In the genomic region with DNA sequence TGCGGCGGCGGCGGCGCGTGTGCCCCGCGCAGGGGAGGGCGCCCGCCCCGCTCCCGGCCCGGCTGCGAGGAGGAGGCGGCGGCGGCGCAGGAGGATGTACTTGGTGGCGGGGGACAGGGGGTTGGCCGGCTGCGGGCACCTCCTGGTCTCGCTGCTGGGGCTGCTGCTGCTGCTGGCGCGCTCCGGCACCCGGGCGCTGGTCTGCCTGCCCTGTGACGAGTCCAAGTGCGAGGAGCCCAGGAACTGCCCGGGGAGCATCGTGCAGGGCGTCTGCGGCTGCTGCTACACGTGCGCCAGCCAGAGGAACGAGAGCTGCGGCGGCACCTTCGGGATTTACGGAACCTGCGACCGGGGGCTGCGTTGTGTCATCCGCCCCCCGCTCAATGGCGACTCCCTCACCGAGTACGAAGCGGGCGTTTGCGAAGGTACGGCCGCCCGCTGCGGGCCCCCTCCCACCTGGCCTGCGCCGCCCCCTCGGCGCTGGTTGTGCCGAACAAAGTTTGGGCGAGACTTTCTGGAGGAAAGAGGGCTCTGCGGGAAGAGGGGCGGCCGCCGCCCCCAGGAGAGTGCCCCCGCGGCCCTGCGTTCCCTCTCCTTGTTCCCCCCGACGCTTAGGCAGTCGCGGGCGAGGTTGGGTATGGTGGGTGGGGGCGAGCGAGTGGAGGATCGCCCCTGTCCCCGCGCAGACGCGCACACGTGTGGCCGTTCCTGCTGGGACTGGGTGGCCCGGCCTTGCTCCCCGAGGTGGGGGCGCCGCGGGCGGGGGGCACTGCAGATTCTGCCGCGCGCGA, we compare ENCODE assay signal across 1 cellular context.
TF ChIP-seq lines count a peak whose summit lies in the region.

No MANE protein-coding gene starts in this region.

TF ChIP-seq in WTC11, 78 proteins besides CTCF, POLR2A, EP300 and RAD21 (continued from another document):
- TF ChIP-seq, protein P1, sequence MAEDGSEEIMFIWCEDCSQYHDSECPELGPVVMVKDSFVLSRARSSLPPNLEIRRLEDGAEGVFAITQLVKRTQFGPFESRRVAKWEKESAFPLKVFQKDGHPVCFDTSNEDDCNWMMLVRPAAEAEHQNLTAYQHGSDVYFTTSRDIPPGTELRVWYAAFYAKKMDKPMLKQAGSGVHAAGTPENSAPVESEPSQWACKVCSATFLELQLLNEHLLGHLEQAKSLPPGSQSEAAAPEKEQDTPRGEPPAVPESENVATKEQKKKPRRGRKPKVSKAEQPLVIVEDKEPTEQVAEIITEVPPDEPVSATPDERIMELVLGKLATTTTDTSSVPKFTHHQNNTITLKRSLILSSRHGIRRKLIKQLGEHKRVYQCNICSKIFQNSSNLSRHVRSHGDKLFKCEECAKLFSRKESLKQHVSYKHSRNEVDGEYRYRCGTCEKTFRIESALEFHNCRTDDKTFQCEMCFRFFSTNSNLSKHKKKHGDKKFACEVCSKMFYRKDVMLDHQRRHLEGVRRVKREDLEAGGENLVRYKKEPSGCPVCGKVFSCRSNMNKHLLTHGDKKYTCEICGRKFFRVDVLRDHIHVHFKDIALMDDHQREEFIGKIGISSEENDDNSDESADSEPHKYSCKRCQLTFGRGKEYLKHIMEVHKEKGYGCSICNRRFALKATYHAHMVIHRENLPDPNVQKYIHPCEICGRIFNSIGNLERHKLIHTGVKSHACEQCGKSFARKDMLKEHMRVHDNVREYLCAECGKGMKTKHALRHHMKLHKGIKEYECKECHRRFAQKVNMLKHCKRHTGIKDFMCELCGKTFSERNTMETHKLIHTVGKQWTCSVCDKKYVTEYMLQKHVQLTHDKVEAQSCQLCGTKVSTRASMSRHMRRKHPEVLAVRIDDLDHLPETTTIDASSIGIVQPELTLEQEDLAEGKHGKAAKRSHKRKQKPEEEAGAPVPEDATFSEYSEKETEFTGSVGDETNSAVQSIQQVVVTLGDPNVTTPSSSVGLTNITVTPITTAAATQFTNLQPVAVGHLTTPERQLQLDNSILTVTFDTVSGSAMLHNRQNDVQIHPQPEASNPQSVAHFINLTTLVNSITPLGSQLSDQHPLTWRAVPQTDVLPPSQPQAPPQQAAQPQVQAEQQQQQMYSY (CRISPR knock-in tag; IDR thresholded peaks at IDR 0.05), result 0 out of 2 replicates have a peak, but pooled peaks have one; percentile 7
- TF ChIP-seq GTF2I (CRISPR knock-in tag; conservative IDR thresholded peaks at IDR 0.05) (no peak), ZNF219 (CRISPR knock-in tag; IDR thresholded peaks at IDR 0.05; ENCODE audit: borderline replicate concordance) (peak; percentile 38; the same call in 1 of the 2 replicates), ETV6 (CRISPR knock-in tag; IDR thresholded peaks at IDR 0.05) (peak; percentile 9; the same call in 1 of the 2 replicates), GABPB1 (CRISPR knock-in tag; IDR thresholded peaks at IDR 0.05) (peak; percentile 24; the same call in 1 of the 2 replicates), ZNF138 (CRISPR knock-in tag; conservative IDR thresholded peaks at IDR 0.05) (peak; percentile 23; the same call in 1 of the 2 replicates), HMGA2 (CRISPR knock-in tag; IDR thresholded peaks at IDR 0.05) (no peak), JUN (CRISPR knock-in tag; IDR thresholded peaks at IDR 0.05) (0 out of 2 replicates have a peak, but pooled peaks have one; percentile 28), SMAD3 (CRISPR knock-in tag; IDR thresholded peaks at IDR 0.05; ENCODE audit: borderline replicate concordance) (no peak)
- TF ChIP-seq, protein P2, sequence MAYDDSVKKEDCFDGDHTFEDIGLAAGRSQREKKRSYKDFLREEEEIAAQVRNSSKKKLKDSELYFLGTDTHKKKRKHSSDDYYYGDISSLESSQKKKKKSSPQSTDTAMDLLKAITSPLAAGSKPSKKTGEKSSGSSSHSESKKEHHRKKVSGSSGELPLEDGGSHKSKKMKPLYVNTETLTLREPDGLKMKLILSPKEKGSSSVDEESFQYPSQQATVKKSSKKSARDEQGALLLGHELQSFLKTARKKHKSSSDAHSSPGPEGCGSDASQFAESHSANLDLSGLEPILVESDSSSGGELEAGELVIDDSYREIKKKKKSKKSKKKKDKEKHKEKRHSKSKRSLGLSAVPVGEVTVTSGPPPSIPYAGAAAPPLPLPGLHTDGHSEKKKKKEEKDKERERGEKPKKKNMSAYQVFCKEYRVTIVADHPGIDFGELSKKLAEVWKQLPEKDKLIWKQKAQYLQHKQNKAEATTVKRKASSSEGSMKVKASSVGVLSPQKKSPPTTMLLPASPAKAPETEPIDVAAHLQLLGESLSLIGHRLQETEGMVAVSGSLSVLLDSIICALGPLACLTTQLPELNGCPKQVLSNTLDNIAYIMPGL (CRISPR knock-in tag; IDR thresholded peaks at IDR 0.05), result peak; percentile 79; the same call in 1 of the 2 replicates
TF ChIP-seq in WTC11: peak in this region for 11.
